1 cellular context compared by ENCODE assay signal in genomic region chr4:128725405-128725804, GRCh38.
TF ChIP-seq lines count a peak whose summit lies in the region.

No MANE protein-coding gene starts in this region.

TF ChIP-seq in HepG2, 621 proteins besides CTCF, POLR2A, EP300 and RAD21 (continued from another document and continues in another):
- TF ChIP-seq AFF4 (CRISPR knock-in tag; IDR thresholded peaks at IDR 0.05) (no peak), RFX1 (IDR thresholded peaks at IDR 0.05) (no peak), TCF7 (IDR thresholded peaks at IDR 0.05; ENCODE audit: low read depth) (0 out of 2 replicates have a peak, but pooled peaks have one; percentile 26), HMGXB3 (CRISPR knock-in tag; IDR thresholded peaks at IDR 0.05; ENCODE audit: borderline replicate concordance) (no peak), BCLAF1 (IDR thresholded peaks at IDR 0.05) (no peak), ARID2 (CRISPR knock-in tag; IDR thresholded peaks at IDR 0.05; ENCODE audit: borderline replicate concordance) (no peak), NFKBIZ (CRISPR knock-in tag; IDR thresholded peaks at IDR 0.05) (0 out of 2 replicates have a peak, but pooled peaks have one; percentile 41), PRPF4 (IDR thresholded peaks at IDR 0.05; ENCODE audit: low read depth, low read length, poor library complexity, severe bottlenecking) (no peak), ATAD3A (CRISPR knock-in tag; IDR thresholded peaks at IDR 0.05) (no peak), ARNTL (CRISPR knock-in tag; IDR thresholded peaks at IDR 0.05) (peak; percentile 93), ELF1 (CRISPR knock-in tag; IDR thresholded peaks at IDR 0.05) (no peak), SOX13 (IDR thresholded peaks at IDR 0.05) (no peak), SOX13 (CRISPR knock-in tag; conservative IDR thresholded peaks at IDR 0.05 in 1 of 2, IDR thresholded peaks at IDR 0.05 in 1 of 2) (peak in 1 of 2 experiments; percentile 67; a peak in 2 of 4 replicates), XBP1 (CRISPR knock-in tag; IDR thresholded peaks at IDR 0.05) (no peak), HMG20B (CRISPR knock-in tag; conservative IDR thresholded peaks at IDR 0.05) (no peak), MXD3 (CRISPR knock-in tag; IDR thresholded peaks at IDR 0.05) (no peak), NFRKB (IDR thresholded peaks at IDR 0.05) (no peak), KDM5A (IDR thresholded peaks at IDR 0.05; ENCODE audit: borderline replicate concordance, low read length) (no peak), ZNF687 (CRISPR knock-in tag; IDR thresholded peaks at IDR 0.05) (no peak), MXI1 (IDR thresholded peaks at IDR 0.05; ENCODE audit: borderline replicate concordance, low read depth, low read length) (peak; percentile 67; the same call in 1 of the 3 replicates), ZNF776 (CRISPR knock-in tag; IDR thresholded peaks at IDR 0.05) (no peak), BRF2 (CRISPR knock-in tag; IDR thresholded peaks at IDR 0.05) (no peak), SMC3 (IDR thresholded peaks at IDR 0.05; ENCODE audit: low read length) (no peak), ZC3H4 (CRISPR knock-in tag; IDR thresholded peaks at IDR 0.05; ENCODE audit: borderline replicate concordance) (no peak), YY1 (IDR thresholded peaks at IDR 0.05; ENCODE audit: insufficient read depth, insufficient replicate concordance, low read depth, low read length) (peak; percentile 30), ZBTB7A (CRISPR knock-in tag; IDR thresholded peaks at IDR 0.05) (no peak), ZNF207 (IDR thresholded peaks at IDR 0.05; ENCODE audit: borderline replicate concordance) (no peak), DNMT3B (CRISPR knock-in tag; conservative IDR thresholded peaks at IDR 0.05) (no peak), MAX (IDR thresholded peaks at IDR 0.05) (peak; percentile 92), RBFOX2 (IDR thresholded peaks at IDR 0.05; ENCODE audit: low read depth, low read length) (no peak), ZNF672 (CRISPR knock-in tag; IDR thresholded peaks at IDR 0.05) (no peak), ZHX2 (IDR thresholded peaks at IDR 0.05; ENCODE audit: low read depth) (no peak), ZHX2 (CRISPR knock-in tag; IDR thresholded peaks at IDR 0.05; ENCODE audit: borderline replicate concordance) (no peak), ZNF572 (CRISPR knock-in tag; IDR thresholded peaks at IDR 0.05) (no peak), ZNF510 (CRISPR knock-in tag; IDR thresholded peaks at IDR 0.05; ENCODE audit: low read depth) (no peak), MTA1 (CRISPR knock-in tag; IDR thresholded peaks at IDR 0.05; ENCODE audit: borderline replicate concordance) (no peak), DMAP1 (CRISPR knock-in tag; IDR thresholded peaks at IDR 0.05) (no peak), ZNF562 (CRISPR knock-in tag; IDR thresholded peaks at IDR 0.05; ENCODE audit: borderline replicate concordance) (no peak), ZNF564 (CRISPR knock-in tag; IDR thresholded peaks at IDR 0.05) (no peak), MBNL3 (CRISPR knock-in tag; conservative IDR thresholded peaks at IDR 0.05) (no peak)
